Comparison of ENCODE assay signal across 8 cellular contexts in the genomic region with DNA sequence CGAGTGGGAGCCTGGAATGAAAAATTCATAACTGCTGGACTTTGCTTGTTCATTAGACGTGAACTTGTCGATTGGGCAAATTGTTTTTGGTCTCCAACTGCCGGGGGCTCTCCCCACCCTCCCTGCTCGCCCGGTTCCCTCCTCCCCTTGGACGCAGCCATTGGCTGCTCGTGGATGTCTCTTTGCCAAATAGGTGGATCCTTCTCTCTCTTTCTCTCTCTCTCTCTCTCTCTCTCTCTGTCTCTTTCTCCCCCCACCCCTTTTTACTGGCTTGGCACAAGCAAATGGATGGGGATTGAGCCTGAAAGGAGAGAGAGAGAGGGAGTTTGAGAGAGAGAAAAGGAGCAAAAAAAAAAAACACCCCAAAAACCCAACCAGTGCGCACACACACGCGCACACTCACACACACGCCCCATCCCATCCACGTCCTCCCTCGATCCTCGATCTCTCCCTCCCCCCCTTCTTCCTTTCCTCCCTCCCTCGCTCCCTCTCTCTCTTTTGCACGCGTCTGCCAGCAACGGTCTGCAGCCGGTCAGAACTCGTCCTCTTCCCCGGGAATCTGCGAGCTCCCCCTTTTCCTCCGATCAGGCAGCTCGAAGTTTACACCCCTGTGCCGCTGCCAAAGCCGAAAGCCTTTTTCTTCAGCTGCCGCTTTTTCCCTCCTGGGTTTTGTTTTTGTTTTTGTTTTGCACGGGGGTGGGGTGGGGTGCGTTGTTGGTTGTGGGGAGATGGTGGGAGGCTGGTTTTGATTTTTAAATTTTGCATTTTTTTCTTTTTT. TPM values are rescaled to one million over a fixed set of nuclear protein-coding genes. Genes with fewer than 3 reads are reported as not detected.
DNase-seq lines count a peak whose midpoint lies in the region; ATAC-seq and TF ChIP-seq lines count a peak whose summit lies in the region.

No MANE protein-coding gene starts in this region.

- H3K4me3 ChIP-seq in CD4-positive, alpha-beta memory T cell (ENCODE audit: low read length in 2 of 2) = no peak overlapping the region
- H3K4me3 ChIP-seq in Panc1 (ENCODE audit: low read depth in 2 of 2, low read length in 2 of 2) = peak overlapping the region; percentile 53 to 81
- H3K4me3 ChIP-seq in lower leg skin (ENCODE audit: low read depth, poor library complexity, severe bottlenecking) = no peak overlapping the region
- peak overlapping the region; percentile 20 for H3K4me3 ChIP-seq in thymus (ENCODE audit: low read length)

- CTCF ChIA-PET in CD4-positive, alpha-beta memory T cell (lab: Charles Lee; ENCODE audit: partially characterized antibody) = interaction anchor here (2.2 kb wide), 1 partner anchor 39 kb away, joined by 6 read pairs; no protein-coding TSS in a partner anchor
- CTCF ChIA-PET in HEK293T (lab: Yijun Ruan, JAX) = interaction anchor here (0.7 to 1.9 kb wide), 4 partner anchors 10 to 38 kb away, joined by 3 to 8 read pairs (median 6); no protein-coding TSS in a partner anchor
- CTCF ChIA-PET in Panc1 (lab: Charles Lee) = interaction anchor here (0.7 to 0.8 kb wide), 3 partner anchors 9 to 57 kb away, joined by 3 to 10 read pairs (median 6); no protein-coding TSS in a partner anchor

- ATAC-seq in Panc1 (peak; percentile 72), HG03378 (IDR thresholded peaks at IDR 0.05; ENCODE audit: unreplicated experiment) (no peak), GM19452 (IDR thresholded peaks at IDR 0.05; ENCODE audit: unreplicated experiment) (no peak)

- no peaks in the 10 kb centered on the region for H3K36me3 ChIP-seq in CD4-positive, alpha-beta memory T cell (ENCODE audit: insufficient read depth, low read length)
- H3K36me3 ChIP-seq in Panc1 (ENCODE audit: control insufficient read depth, insufficient read depth, low read length) = no peaks in the 10 kb centered on the region
- no peaks in the 10 kb centered on the region for H3K36me3 ChIP-seq in thymus (ENCODE audit: control insufficient read depth, insufficient read depth)

- H3K4me1 ChIP-seq in CD4-positive, alpha-beta memory T cell (ENCODE audit: insufficient read depth, low read length) = peaks cover 19% of the 10 kb centered on the region
- H3K4me1 ChIP-seq in Panc1 (ENCODE audit: control insufficient read depth, insufficient read depth, low read length) (peaks cover 43% of the 10 kb centered on the region), thymus (ENCODE audit: control insufficient read depth, insufficient read depth, low read length) (peaks cover 2% of the 10 kb centered on the region)

- H3K36me3 Mint-ChIP-seq in CD4-positive, alpha-beta memory T cell = no peaks in the 10 kb centered on the region

- peaks cover 0 to 3% (median 0%) of the 10 kb centered on the region in 8 donors for H3K9me3 Mint-ChIP-seq in CD4-positive, alpha-beta memory T cell

- WGBS in lower leg skin, 2 donors = 3 to 5% methylated on average over 30 of the region's 30 CpGs
- WGBS in thymus = 8% methylated on average over 30 of the region's 30 CpGs

- peaks cover 13% of the 10 kb centered on the region for H3K27me3 ChIP-seq in CD4-positive, alpha-beta memory T cell (ENCODE audit: insufficient read depth, low read length)
- no peaks in the 10 kb centered on the region for H3K27me3 ChIP-seq in Panc1 (ENCODE audit: control insufficient read depth, insufficient read depth, low read length)
- peaks cover 16% of the 10 kb centered on the region for H3K27me3 ChIP-seq in thymus (ENCODE audit: control insufficient read depth, insufficient read depth)

- TF ChIP-seq CTCF in Panc1 (IDR thresholded peaks at IDR 0.05) = no peak
- no peak for TF ChIP-seq CTCF in lower leg skin (IDR thresholded peaks at IDR 0.05)

- DNase-seq in CD4-positive, alpha-beta memory T cell = no peak
- DNase-seq in HEK293T (ENCODE audit: extremely low spot score) = peak; percentile 52
- no peak for DNase-seq in Panc1 (ENCODE audit: low read depth, low spot score)
- DNase-seq in dedifferentiated amniotic fluid mesenchymal stem cell (ENCODE audit: extremely low spot score) = peak; percentile 83
- peak; percentile 91 to 97 for DNase-seq in lower leg skin (ENCODE audit: low spot score in 2 of 2)

- BruUV-seq in Panc1 (replicated peaks; lab: Mats Ljungman, UMichigan) = no TSS peak

- peak overlapping the region; percentile 48 to 79 (median 70) for H3K4me3 Mint-ChIP-seq in CD4-positive, alpha-beta memory T cell

- POLR2A ChIA-PET in CD4-positive, alpha-beta memory T cell (lab: Charles Lee; ENCODE audit: partially characterized antibody) = no interaction called here
- POLR2A ChIA-PET in HEK293T (lab: Yijun Ruan, JAX) = no interaction called here
- POLR2A ChIA-PET in Panc1 (lab: Charles Lee) = interaction anchor here (0.6 to 0.7 kb wide), 2 partner anchors 118 to 232 kb away, joined by 3 to 7 read pairs; no protein-coding TSS in a partner anchor

- H3K27ac Mint-ChIP-seq in CD4-positive, alpha-beta memory T cell = no peak overlapping the region

- H3K4me1 Mint-ChIP-seq in CD4-positive, alpha-beta memory T cell = peaks cover 10 to 29% (median 18%) of the 10 kb centered on the region in 4 donors

- no peak overlapping the region for H3K27ac ChIP-seq in CD4-positive, alpha-beta memory T cell (ENCODE audit: low read depth, low read length)
- H3K27ac ChIP-seq in Panc1 (ENCODE audit: low read length) (peak overlapping the region; percentile 99), thymus (ENCODE audit: low read depth) (no peak overlapping the region)

- intact Hi-C loops in CD4-positive, alpha-beta memory T cell (cut with micrococcal nuclease) = no loop called here
- intact Hi-C loops in Panc1 (cut with micrococcal nuclease; ENCODE audit: unreplicated experiment) (loop anchor here (5.0 kb wide), 1 partner anchor 34 kb away; no protein-coding TSS in a partner anchor), lower leg skin (cut with DNase I; ENCODE audit: low total_unique reads) (no loop called here)

- H3K27me3 Mint-ChIP-seq in CD4-positive, alpha-beta memory T cell = peaks cover 29 to 34% of the 10 kb centered on the region in 2 donors

- no peaks in the 10 kb centered on the region for H3K9me3 ChIP-seq in CD4-positive, alpha-beta memory T cell (ENCODE audit: control insufficient read depth in 1 of 2, low read length in 2 of 2)
- no peaks in the 10 kb centered on the region for H3K9me3 ChIP-seq in Panc1 (ENCODE audit: control insufficient read depth, insufficient read depth, low read depth, low read length)
- H3K9me3 ChIP-seq in thymus (ENCODE audit: control insufficient read depth) = no peaks in the 10 kb centered on the region

- in situ Hi-C loops in Panc1 (cut with HindIII; ENCODE audit: low pct_unique_long_range_greater_than_20kb, low sequenced_read_pairs) = no loop called here

- TF ChIP-seq POLR2A in lower leg skin (IDR thresholded peaks at IDR 0.05) = no peak

TF ChIP-seq in HEK293T, 16 proteins besides CTCF, POLR2A, EP300 and RAD21:
- TF ChIP-seq SUZ12 (IDR thresholded peaks at IDR 0.05) (no peak), L3MBTL2 (conservative IDR thresholded peaks at IDR 0.05) (peak; percentile 89)

RNA-seq across cellular contexts. Expression of gene NFIX, which starts 27.8 kb away (rescaled TPM):
- total RNA-seq in CD4-positive, alpha-beta memory T cell = 1 to 10 TPM; 4.0 to 5.4 TPM
- polyA plus RNA-seq in CD4-positive, alpha-beta memory T cell = under 1 TPM in 1 of 2 donors, not detected in 1; 0.09 TPM
- total RNA-seq in Panc1 (2021; ENCODE audit: unreplicated experiment) (144 TPM), lower leg skin (100 to 1,000 TPM; 119 to 177 (median 136) TPM)
- polyA plus RNA-seq in Panc1 (2012; ENCODE audit: insufficient read length) = 107 TPM
- polyA plus RNA-seq in thymus = 10.5 TPM

RNA-seq across cellular contexts. Expression of gene DAND5, which starts 53.7 kb away (rescaled TPM):
- total RNA-seq in CD4-positive, alpha-beta memory T cell = not detected
- polyA plus RNA-seq in CD4-positive, alpha-beta memory T cell = not detected
- total RNA-seq in Panc1 (2021; ENCODE audit: unreplicated experiment) (0.54 TPM), lower leg skin (under 1 TPM in 1 of 4 donors, not detected in 3; 0.32 TPM)
- polyA plus RNA-seq in Panc1 (2012; ENCODE audit: insufficient read length) = 1.5 TPM
- 0.09 TPM for polyA plus RNA-seq in thymus

Comparison
In these comparisons a context has a peak if more than half of its experiments do, and no peak if none do; other contexts are left out.
1. DNase-seq: peak in HEK293T (single experiment), dedifferentiated amniotic fluid mesenchymal stem cell (single experiment) and lower leg skin (2 of 2); none in CD4-positive, alpha-beta memory T cell (0 of 5) and Panc1 (single experiment).
2. H3K4me3 ChIP-seq: peak in Panc1 (2 of 2) and thymus (single experiment); none in CD4-positive, alpha-beta memory T cell (0 of 2) and lower leg skin (single experiment).
3. RNA of gene NFIX, which starts 27.8 kb away (total RNA-seq): 119 to 177 TPM in lower leg skin and 144 TPM in Panc1 (single experiment); 4.0 to 5.4 TPM in CD4-positive, alpha-beta memory T cell; every median in the first group is over 10 times any median in the second.